In the genomic region with DNA sequence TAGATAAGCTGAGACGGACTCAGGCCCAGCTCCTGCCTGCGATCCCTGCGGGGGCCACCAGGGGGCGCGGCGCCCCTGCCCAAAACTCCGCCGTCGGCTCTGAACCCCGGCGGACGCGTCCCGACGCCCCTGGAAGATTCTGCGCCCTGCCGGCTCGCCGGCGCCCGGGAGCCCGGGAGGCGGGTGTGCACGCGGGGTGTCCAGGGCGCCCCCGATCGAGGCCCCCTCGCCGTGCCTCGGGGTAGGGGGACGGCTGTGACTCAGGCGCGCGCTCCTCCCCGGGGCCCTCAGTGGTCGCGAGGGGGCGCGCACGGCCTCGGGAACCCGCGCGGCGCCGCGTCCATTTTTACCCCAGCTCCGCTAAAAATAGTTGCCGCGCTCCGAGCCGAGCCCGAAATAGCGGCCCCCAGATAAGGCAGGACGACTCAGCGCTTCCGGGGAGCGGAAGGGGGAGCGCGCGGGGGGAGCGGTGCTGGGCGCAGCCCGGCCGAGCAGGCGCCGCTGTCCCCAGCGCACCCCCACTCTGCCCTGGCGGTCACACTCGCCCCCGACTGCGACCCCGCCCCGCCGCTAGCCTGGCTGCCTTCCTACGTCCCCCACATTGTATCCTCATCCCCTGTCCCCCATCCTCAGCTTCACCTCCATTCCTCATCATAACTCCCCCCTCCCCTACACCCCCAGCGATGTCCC, we compare ENCODE assay signal across 8 cellular contexts. TPM values are rescaled to one million over a fixed set of nuclear protein-coding genes. Genes with fewer than 3 reads are reported as not detected.
DNase-seq lines count a peak whose midpoint lies in the region; ATAC-seq and TF ChIP-seq lines count a peak whose summit lies in the region.

No MANE protein-coding gene starts in this region.

- H3K9me3 Mint-ChIP-seq in activated CD4-positive, alpha-beta T cell treated with anti-CD3 and anti-CD28 coated beads, Interleukin-2, amount 10 ng/mL, durations not matched to agents 24 days and 14 days = no peaks in the 10 kb centered on the region

- H3K27ac Mint-ChIP-seq in activated CD4-positive, alpha-beta T cell treated with anti-CD3 and anti-CD28 coated beads, Interleukin-2, amount 10 ng/mL, durations not matched to agents 24 days and 14 days = peak overlapping the region; percentile 83

- no peaks in the 10 kb centered on the region for H3K36me3 ChIP-seq in left lung

- peaks cover 9 to 45% of the 10 kb centered on the region in 2 donors for H3K4me1 ChIP-seq in left lung

- no peaks in the 10 kb centered on the region for H3K27me3 ChIP-seq in AG04450 (ENCODE audit: control insufficient read depth, insufficient read depth, low read length)
- H3K27me3 ChIP-seq in left lung = no peaks in the 10 kb centered on the region

- H3K27ac ChIP-seq in AG04450 (ENCODE audit: low read depth, low read length) (no peak overlapping the region), coronary artery (peak overlapping the region; percentile 96 to 99), left lung (peak overlapping the region; percentile 92 to 93)

- no peaks in the 10 kb centered on the region for H3K36me3 Mint-ChIP-seq in activated CD4-positive, alpha-beta T cell treated with anti-CD3 and anti-CD28 coated beads, Interleukin-2, amount 10 ng/mL, durations not matched to agents 24 days and 14 days (ENCODE audit: low read depth)

- DNase-seq in AG04450 (ENCODE audit: low read depth, low spot score) (no peak), NCI-H446 (lab: John Stamatoyannopoulos, UW) (peak; percentile 59 to 87), coronary artery (ENCODE audit: low spot score) (peak; percentile 91), left lung (peak; percentile 82 to 95)
- peak; percentile 95 for DNase-seq in activated CD4-positive, alpha-beta T cell treated with anti-CD3 and anti-CD28 coated beads, Interleukin-2, amount 10 ng/mL, durations not matched to agents 24 days and 14 days
- DNase-seq in stimulated activated CD4-positive, alpha-beta T cell treated with anti-CD3 and anti-CD28 coated beads, Interleukin-4, amount 100 ng/mL, for 1 hour = peak; percentile 83

- POLR2A ChIA-PET in AG04450 (lab: Yijun Ruan, JAX) = interaction anchor here (0.8 to 1.8 kb wide), 6 partner anchors 9 to 46 kb away, joined by 3 to 30 read pairs (median 6); a partner anchor contains a TSS

- CTCF ChIA-PET in AG04450 (lab: Charles Lee) = interaction anchor here (0.5 to 5.9 kb wide), 28 partner anchors 9 to 277 kb away, joined by 3 to 224 read pairs (median 5); a partner anchor contains a TSS

- peaks cover 5% of the 10 kb centered on the region for H3K27me3 Mint-ChIP-seq in activated CD4-positive, alpha-beta T cell treated with anti-CD3 and anti-CD28 coated beads, Interleukin-2, amount 10 ng/mL, durations not matched to agents 24 days and 14 days

- intact Hi-C loops in activated CD4-positive, alpha-beta T cell treated with anti-CD3 and anti-CD28 coated beads, Interleukin-2, amount 10 ng/mL, durations not matched to agents 24 days and 14 days (cut with micrococcal nuclease) = loop anchor here (1.0 kb wide), 2 partner anchors 12 to 40 kb away; no protein-coding TSS in a partner anchor
- intact Hi-C loops in left lung (cut with DNase I) = loop anchor here (5.0 kb wide), 2 partner anchors 38 to 43 kb away; no protein-coding TSS in a partner anchor

- H3K4me3 Mint-ChIP-seq in activated CD4-positive, alpha-beta T cell treated with anti-CD3 and anti-CD28 coated beads, Interleukin-2, amount 10 ng/mL, durations not matched to agents 24 days and 14 days = peak overlapping the region; percentile 80

- no peaks in the 10 kb centered on the region for H3K9me3 ChIP-seq in AG04450 (ENCODE audit: control insufficient read depth, insufficient read depth, low read length)
- H3K9me3 ChIP-seq in left lung = no peaks in the 10 kb centered on the region

- H3K4me1 Mint-ChIP-seq in activated CD4-positive, alpha-beta T cell treated with anti-CD3 and anti-CD28 coated beads, Interleukin-2, amount 10 ng/mL, durations not matched to agents 24 days and 14 days = peaks cover 29% of the 10 kb centered on the region

- peak overlapping the region; percentile 62 for H3K4me3 ChIP-seq in AG04450 (ENCODE audit: low read depth, low read length)
- peak overlapping the region; percentile 89 for H3K4me3 ChIP-seq in coronary artery
- H3K4me3 ChIP-seq in left lung = peak overlapping the region; percentile 51 to 62

- peak; percentile 96 for TF ChIP-seq CTCF in AG04450 (IDR thresholded peaks at IDR 0.05; ENCODE audit: low read depth, low read length)
- TF ChIP-seq CTCF in coronary artery (IDR thresholded peaks at IDR 0.05) = peak; percentile 99
- peak; percentile 98 to 100 for TF ChIP-seq CTCF in left lung (IDR thresholded peaks at IDR 0.05)

- ATAC-seq in GM18520 (IDR thresholded peaks at IDR 0.05; ENCODE audit: unreplicated experiment) = peak; percentile 39
- ATAC-seq in HG03025 (IDR thresholded peaks at IDR 0.05; ENCODE audit: low FRiP score, unreplicated experiment) = peak; percentile 70
- peak; percentile 68 for ATAC-seq in left lung

RNA-seq across cellular contexts. Expression of a gene that starts 16.0 kb away (rescaled TPM):
- polyA plus RNA-seq in AG04450 (2011; rRNA removed) = 75.8 and 113 TPM in 2 replicates
- polyA minus RNA-seq in AG04450 (2011; rRNA and poly(A)+ RNA removed) = 85.5 and 126 TPM in 2 replicates
- 123 and 124 TPM in 2 replicates for total RNA-seq in activated CD4-positive, alpha-beta T cell treated with anti-CD3 and anti-CD28 coated beads, Interleukin-2, amount 10 ng/mL, durations not matched to agents 24 days and 14 days
- total RNA-seq in left lung = 10 to 100 TPM; 56.1 to 57.8 TPM

RNA-seq across cellular contexts. Expression of a gene that starts 28.1 kb away (rescaled TPM):
- 1.3 and 1.7 TPM in 2 replicates for polyA plus RNA-seq in AG04450 (2011; rRNA removed)
- 12.2 and 19.2 TPM in 2 replicates for polyA minus RNA-seq in AG04450 (2011; rRNA and poly(A)+ RNA removed)
- 11.3 TPM in 2 replicates for total RNA-seq in activated CD4-positive, alpha-beta T cell treated with anti-CD3 and anti-CD28 coated beads, Interleukin-2, amount 10 ng/mL, durations not matched to agents 24 days and 14 days
- 10 to 100 TPM in 1 of 2 donors, 1 to 10 TPM in 1; 7.1 to 20.4 TPM for total RNA-seq in left lung

RNA-seq across cellular contexts. Expression of a gene that starts 33.3 kb away (rescaled TPM):
- 3.0 and 3.2 TPM in 2 replicates for polyA plus RNA-seq in AG04450 (2011; rRNA removed)
- polyA minus RNA-seq in AG04450 (2011; rRNA and poly(A)+ RNA removed) = 2.4 and 3.1 TPM in 2 replicates
- 25.3 and 26.5 TPM in 2 replicates for total RNA-seq in activated CD4-positive, alpha-beta T cell treated with anti-CD3 and anti-CD28 coated beads, Interleukin-2, amount 10 ng/mL, durations not matched to agents 24 days and 14 days
- total RNA-seq in left lung = 1 to 10 TPM; 4.8 to 6.0 TPM

RNA-seq across cellular contexts. Expression of a gene that starts 34.8 kb away (rescaled TPM):
- 2.4 and 5.1 TPM in 2 replicates for polyA plus RNA-seq in AG04450 (2011; rRNA removed)
- 2.5 and 4.3 TPM in 2 replicates for polyA minus RNA-seq in AG04450 (2011; rRNA and poly(A)+ RNA removed)
- 12.7 and 13.4 TPM in 2 replicates for total RNA-seq in activated CD4-positive, alpha-beta T cell treated with anti-CD3 and anti-CD28 coated beads, Interleukin-2, amount 10 ng/mL, durations not matched to agents 24 days and 14 days
- 10 to 100 TPM; 30.0 to 51.4 TPM for total RNA-seq in left lung

RNA-seq across cellular contexts. Expression of a gene that starts 57.1 kb away (rescaled TPM):
- polyA plus RNA-seq in AG04450 (2011; rRNA removed) = 13.6 and 15.5 TPM in 2 replicates
- polyA minus RNA-seq in AG04450 (2011; rRNA and poly(A)+ RNA removed) = 9.9 and 17.8 TPM in 2 replicates
- total RNA-seq in activated CD4-positive, alpha-beta T cell treated with anti-CD3 and anti-CD28 coated beads, Interleukin-2, amount 10 ng/mL, durations not matched to agents 24 days and 14 days = 2.6 and 2.8 TPM in 2 replicates
- 10 to 100 TPM in 1 of 2 donors, 1 to 10 TPM in 1; 9.4 to 16.7 TPM for total RNA-seq in left lung
